In genomic region chr1:201262963-201263608, GRCh38 we compare ENCODE assay signal across 9 cellular contexts.
"Had no signal": no experiment of that assay in that cellular context is flagged by ENCODE, and none has a peak within 500 bp of the region (broad histone marks: within the 10 kb centered on the region; RNA-seq: fewer than 3 reads in every experiment).

No MANE protein-coding gene starts in this region.

- ATAC-seq: left colon had no signal

- H3K27ac ChIP-seq: stomach, thoracic aorta had no signal

- H3K9me3 ChIP-seq: stomach, thoracic aorta had no signal

- H3K36me3 ChIP-seq: stomach, thoracic aorta had no signal

- DNase-seq: activated CD4-positive, alpha-beta T cell treated with anti-CD3 and anti-CD28 coated beads for 1 hour; activated gamma-delta T cell; activated T-cell treated with anti-CD3 and anti-CD28 coated beads, Interleukin-2, amount 50 U/mL, for 1 hour; amygdala; hypothalamus; left colon; nephron progenitor cell; stomach had no signal

- H3K4me3 ChIP-seq: stomach, thoracic aorta had no signal
